ENCODE assay signal across 8 cellular contexts in the genomic region with DNA sequence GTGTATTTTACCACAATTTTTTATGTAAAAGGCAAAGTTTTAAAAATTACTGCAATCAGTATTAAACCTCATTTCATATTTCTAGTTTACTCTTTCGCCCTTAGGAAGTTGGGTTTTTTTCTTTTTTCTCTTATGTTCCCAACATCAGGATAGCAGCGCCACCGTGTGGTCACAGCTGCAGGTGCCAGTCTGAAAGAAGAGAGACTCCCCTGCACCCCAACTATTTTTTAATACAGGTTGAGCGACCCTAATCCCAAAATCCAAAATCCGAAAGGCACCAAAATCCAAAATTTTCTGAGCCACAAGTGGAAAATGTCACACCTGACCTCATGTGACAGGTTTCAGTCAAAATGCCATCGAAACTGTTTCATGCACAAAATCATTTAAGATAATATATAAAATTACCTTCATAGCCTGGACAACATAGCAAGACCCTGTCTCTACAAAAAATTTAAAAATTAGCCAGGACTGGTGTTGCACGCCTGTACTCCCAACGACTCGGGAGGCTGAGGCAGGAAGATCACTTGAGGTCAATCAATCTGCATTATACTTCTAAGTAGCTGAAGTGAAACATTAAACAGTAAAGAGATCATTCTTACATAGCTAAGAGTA. TPM values are rescaled to one million over a fixed set of nuclear protein-coding genes. Genes with fewer than 3 reads are reported as not detected.
DNase-seq lines count a peak whose midpoint lies in the region; ATAC-seq and TF ChIP-seq lines count a peak whose summit lies in the region.

No MANE protein-coding gene starts in this region.

- H3K4me1 ChIP-seq in heart left ventricle, result peaks cover 0 to 42% (median 0%) of the 10 kb centered on the region in 12 donors

- H3K9me3 ChIP-seq in heart left ventricle, result no peaks in the 10 kb centered on the region

- peak overlapping the region in 1 of 12 donors; percentile 86 for H3K27ac ChIP-seq in heart left ventricle

- H3K27ac Mint-ChIP-seq in activated naive CD8-positive, alpha-beta T cell treated with anti-CD3 and anti-CD28 coated beads, Interleukin-2, amount 10 ng/mL, durations not matched to agents 7 days and 5 days, result no peak overlapping the region

- TF ChIP-seq CTCF in heart left ventricle (IDR thresholded peaks at IDR 0.05), result peak; percentile 82 to 97 (median 92)

- H3K4me1 Mint-ChIP-seq in activated naive CD8-positive, alpha-beta T cell treated with anti-CD3 and anti-CD28 coated beads, Interleukin-2, amount 10 ng/mL, durations not matched to agents 7 days and 5 days, result peaks cover 12% of the 10 kb centered on the region

- peaks cover 3 to 77% (median 16%) of the 10 kb centered on the region in 9 donors for H3K27me3 ChIP-seq in heart left ventricle

- peak overlapping the region in 1 of 12 donors; percentile 40 for H3K4me3 ChIP-seq in heart left ventricle

- WGBS in heart left ventricle, 4 donors, result 22 to 29% (median 27%) methylated on average over 9 of the region's 9 CpGs

- ATAC-seq in activated naive CD8-positive, alpha-beta T cell treated with anti-CD3 and anti-CD28 coated beads, Interleukin-2, amount 10 ng/mL, durations not matched to agents 7 days and 5 days (ENCODE audit: low read depth), result no peak
- ATAC-seq in heart left ventricle (no peak), GM19452 (IDR thresholded peaks at IDR 0.05; ENCODE audit: unreplicated experiment) (no peak), HG02938 (IDR thresholded peaks at IDR 0.05; ENCODE audit: unreplicated experiment) (no peak)

- DNase-seq in DMS114 treated with DMSO at 0.1 percent for 48 hours (lab: John Stamatoyannopoulos, UW; ENCODE audit: unreplicated experiment), result peak; percentile 49
- peak; percentile 61 for DNase-seq in M059J (ENCODE audit: low read depth)
- DNase-seq in SKM-1 treated with dmso at 0.1 percent for 144 hours (lab: John Stamatoyannopoulos, UW; ENCODE audit: unreplicated experiment), result peak; percentile 29
- peak; percentile 77 for DNase-seq in activated naive CD8-positive, alpha-beta T cell treated with anti-CD3 and anti-CD28 coated beads, Interleukin-2, amount 10 ng/mL, durations not matched to agents 7 days and 5 days
- DNase-seq in heart left ventricle, result peak; percentile 55 to 89 (median 71)
- DNase-seq in retina, result peak; percentile 78

- no peaks in the 10 kb centered on the region for H3K36me3 ChIP-seq in heart left ventricle

- peaks cover 11% of the 10 kb centered on the region for H3K27me3 Mint-ChIP-seq in activated naive CD8-positive, alpha-beta T cell treated with anti-CD3 and anti-CD28 coated beads, Interleukin-2, amount 10 ng/mL, durations not matched to agents 7 days and 5 days

- no peak overlapping the region for H3K4me3 Mint-ChIP-seq in activated naive CD8-positive, alpha-beta T cell treated with anti-CD3 and anti-CD28 coated beads, Interleukin-2, amount 10 ng/mL, durations not matched to agents 7 days and 5 days

- no peaks in the 10 kb centered on the region for H3K9me3 Mint-ChIP-seq in activated naive CD8-positive, alpha-beta T cell treated with anti-CD3 and anti-CD28 coated beads, Interleukin-2, amount 10 ng/mL, durations not matched to agents 7 days and 5 days

- TF ChIP-seq POLR2A in heart left ventricle (IDR thresholded peaks at IDR 0.05), result no peak

- intact Hi-C loops in heart left ventricle (cut with DNase I), result loop anchor here (1.0 to 10.0 kb wide), 9 partner anchors 40 to 224 kb away; partner anchors contain the start of gene SLC16A11 (in 1 of the 10)

- POLR2A ChIA-PET in activated naive CD8-positive, alpha-beta T cell treated with anti-CD3 and anti-CD28 coated beads, Interleukin-2, amount 10 ng/mL, durations not matched to agents 7 days and 5 days (lab: Charles Lee), result interaction anchor here (0.7 to 1.4 kb wide), 4 partner anchors 16 to 515 kb away, joined by 3 to 5 read pairs (median 4); no protein-coding TSS in a partner anchor

- no peaks in the 10 kb centered on the region for H3K36me3 Mint-ChIP-seq in activated naive CD8-positive, alpha-beta T cell treated with anti-CD3 and anti-CD28 coated beads, Interleukin-2, amount 10 ng/mL, durations not matched to agents 7 days and 5 days

RNA-seq across cellular contexts. Expression of gene ASGR2, which starts 21.8 kb away (rescaled TPM):
- total RNA-seq in M059J (2014; rRNA removed; shearing (Covaris generic)), result not detected in 2 replicates
- not detected for total RNA-seq in activated naive CD8-positive, alpha-beta T cell treated with anti-CD3 and anti-CD28 coated beads, Interleukin-2, amount 10 ng/mL, durations not matched to agents 7 days and 5 days
- total RNA-seq in heart left ventricle, result 1 to 10 TPM in 1 of 9 donors, under 1 TPM in 2, not detected in 6; 0.29 to 2.1 (median 0.39) TPM
- polyA plus RNA-seq in heart left ventricle, result under 1 TPM in 1 of 2 donors, not detected in 1; 0.28 TPM

RNA-seq across cellular contexts. Expression of gene ASGR1, which starts 42.8 kb away (rescaled TPM):
- total RNA-seq in M059J (2014; rRNA removed; shearing (Covaris generic)), result not detected in 2 replicates
- total RNA-seq in activated naive CD8-positive, alpha-beta T cell treated with anti-CD3 and anti-CD28 coated beads, Interleukin-2, amount 10 ng/mL, durations not matched to agents 7 days and 5 days, result 1 to 10 TPM; 1.1 to 1.5 TPM
- 1 to 10 TPM in 3 of 9 donors, under 1 TPM in 3, not detected in 3; 0.23 to 3.5 (median 0.72) TPM for total RNA-seq in heart left ventricle
- under 1 TPM; 0.19 to 0.64 TPM for polyA plus RNA-seq in heart left ventricle

RNA-seq across cellular contexts. Expression of gene CLEC10A, which starts 56.3 kb away (rescaled TPM):
- not detected in 2 replicates for total RNA-seq in M059J (2014; rRNA removed; shearing (Covaris generic))
- under 1 TPM; 0.45 to 0.64 TPM for total RNA-seq in activated naive CD8-positive, alpha-beta T cell treated with anti-CD3 and anti-CD28 coated beads, Interleukin-2, amount 10 ng/mL, durations not matched to agents 7 days and 5 days
- 10 to 100 TPM in 2 of 9 donors, 1 to 10 TPM in 7; 1.5 to 30.1 (median 3.5) TPM for total RNA-seq in heart left ventricle
- polyA plus RNA-seq in heart left ventricle, result 1 to 10 TPM; 1.8 to 2.7 TPM
